22 cellular contexts compared by ENCODE assay signal in the genomic region with DNA sequence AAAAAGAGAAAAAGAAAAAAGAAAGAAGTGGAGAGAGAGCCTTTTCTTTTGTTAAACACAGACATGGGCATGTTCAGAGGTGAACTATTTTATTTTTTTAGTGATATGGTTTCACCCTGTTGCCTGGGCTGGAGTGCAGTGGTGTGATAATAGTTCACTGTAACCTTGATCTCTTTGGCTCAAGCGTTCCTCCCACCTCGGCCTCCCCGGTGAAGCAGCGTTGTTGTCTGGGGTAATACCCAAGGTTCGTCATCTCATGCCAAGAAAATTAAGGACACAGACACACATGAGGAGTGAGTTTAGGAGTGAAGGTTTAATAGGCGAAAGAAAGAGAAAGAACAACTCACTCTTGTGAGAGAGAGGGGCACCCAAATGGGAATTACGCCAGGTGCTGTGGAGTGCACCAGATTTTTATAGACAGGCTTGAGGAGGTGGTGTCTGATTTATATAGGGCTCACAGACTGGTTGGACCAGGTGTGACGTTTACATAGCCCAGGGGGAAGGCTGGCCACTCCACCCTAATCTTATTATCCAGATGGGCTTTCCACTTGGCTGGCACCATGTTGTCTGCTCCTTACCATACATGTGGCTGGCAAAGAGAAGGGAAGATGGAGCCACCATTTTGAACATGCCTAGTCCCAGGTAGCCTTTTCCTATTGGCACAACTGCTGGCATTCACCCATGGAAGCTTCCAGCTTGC. TPM values are rescaled to one million over a fixed set of nuclear protein-coding genes. Genes with fewer than 3 reads are reported as not detected.
A peak's percentile ranks its signal among the peaks of the same experiment; 100 is the strongest.
DNase-seq lines count a peak whose midpoint lies in the region; TF ChIP-seq lines count a peak whose summit lies in the region.
"Had no signal": no experiment of that assay in that cellular context is flagged by ENCODE, and none has a peak within 500 bp of the region (broad histone marks: within the 10 kb centered on the region; RNA-seq: fewer than 3 reads in every experiment).

No MANE protein-coding gene starts in this region.

- 51 to 70% methylated on average over 8 of the region's 8 CpGs for WGBS in testis, 2 donors

- H3K4me3 Mint-ChIP-seq in HFFc6: peak overlapping the region; percentile 20; the same call in 1 of the 2 replicates
- H3K4me3 Mint-ChIP-seq: endodermal cell; naive thymus-derived CD4-positive, alpha-beta T cell; T-helper 1 cell treated with Interleukin-12 subunit alpha and Interleukin-12 subunit beta and Interleukin-4 antibody, amounts not matched to agents 30 μg/mL and 1 μg/mL, for 36 hours had no signal

- intact Hi-C loops in testis (cut with DNase I; ENCODE audit: low total_unique reads): no loop called here

- no peak overlapping the region for H3K4me3 ChIP-seq in testis
- H3K4me3 ChIP-seq: coronary artery, gastrocnemius medialis, left ventricle myocardium inferior, smooth muscle cell had no signal

- H3K27ac ChIP-seq in testis: peak overlapping the region in 1 of 2 donors; percentile 59
- H3K27ac ChIP-seq: C4-2B, coronary artery, gastrocnemius medialis, HL-60, left ventricle myocardium inferior had no signal

- H3K4me1 Mint-ChIP-seq in HFFc6 (ENCODE audit: low read depth): peaks cover 95% of the 10 kb centered on the region

- peaks cover 15% of the 10 kb centered on the region for H3K4me1 ChIP-seq in testis

- TF ChIP-seq CTCF in HFFc6 (IDR thresholded peaks at IDR 0.05) (no peak), testis (IDR thresholded peaks at IDR 0.05) (no peak)

- peak overlapping the region; percentile 97 for H3K27ac Mint-ChIP-seq in HFFc6
- H3K27ac Mint-ChIP-seq: endodermal cell had no signal

- DNase-seq in NCI-H748 (lab: John Stamatoyannopoulos, UW; ENCODE audit: unreplicated experiment) (peak; percentile 40), NCI-H748 treated with DMSO at 0.1 percent for 48 hours (lab: John Stamatoyannopoulos, UW) (no peak), HFFc6 (no peak), NCI-H82 (lab: John Stamatoyannopoulos, UW) (peak; percentile 62), testis (peak; percentile 40), T1000 (lab: John Stamatoyannopoulos, UW) (no peak), glomerular visceral epithelial cell (ENCODE audit: extremely low spot score) (no peak)
- DNase-seq: activated CD4-positive, alpha-beta T cell treated with anti-CD3 and anti-CD28 coated beads for 48 hours; activated naive CD4-positive, alpha-beta T cell treated with anti-CD3 and anti-CD28 coated beads, Interleukin-2, amount 50 U/mL, for 16 hours; endodermal cell; gastrocnemius medialis; GF-D8; hypothalamus; left ventricle myocardium inferior; naive thymus-derived CD4-positive, alpha-beta T cell; NCI-H1048; stimulated activated CD4-positive, alpha-beta T cell treated with anti-CD3 and anti-CD28 coated beads, Interleukin-2, amount 100 ng/mL, for 24 hours had no signal

- no peaks in the 10 kb centered on the region for H3K36me3 ChIP-seq in testis (ENCODE audit: low read depth, missing control alignments)
- H3K36me3 ChIP-seq: gastrocnemius medialis, left ventricle myocardium inferior had no signal

- no peaks in the 10 kb centered on the region for H3K27me3 Mint-ChIP-seq in HFFc6 (ENCODE audit: insufficient read depth)
- H3K27me3 Mint-ChIP-seq: naive thymus-derived CD4-positive, alpha-beta T cell had no signal

- H3K9me3 ChIP-seq in testis: no peaks in the 10 kb centered on the region
- H3K9me3 ChIP-seq: gastrocnemius medialis, left ventricle myocardium inferior had no signal

- no peaks in the 10 kb centered on the region for H3K9me3 Mint-ChIP-seq in HFFc6
- H3K9me3 Mint-ChIP-seq: endodermal cell; naive thymus-derived CD4-positive, alpha-beta T cell; T-helper 1 cell treated with Interleukin-12 subunit alpha and Interleukin-12 subunit beta and Interleukin-4 antibody, amounts not matched to agents 30 μg/mL and 1 μg/mL, for 36 hours had no signal

- H3K27me3 ChIP-seq in testis: no peaks in the 10 kb centered on the region
- H3K27me3 ChIP-seq: gastrocnemius medialis had no signal

- peaks cover 35% of the 10 kb centered on the region for H3K36me3 Mint-ChIP-seq in HFFc6 (ENCODE audit: low read depth)

- TF ChIP-seq POLR2A in testis (IDR thresholded peaks at IDR 0.05): no peak

RNA-seq across cellular contexts. Expression of a gene that starts 42.3 kb away (rescaled TPM):
- 10 to 100 TPM; 46.1 to 54.5 (median 51.3) TPM for total RNA-seq in HFFc6 (2021; fragmentation: NEBNext Ultra II Directional; extraction: Animal tissue kit (Norgen Biotek cat#: 25700))
- total RNA-seq in testis: 10 to 100 TPM; 48.1 to 78.9 TPM
- polyA plus RNA-seq in testis (ENCODE audit: insufficient read depth, low read depth, low replicate concordance): 48.9 TPM

Comparison
In these comparisons a context has a peak if more than half of its experiments do, and no peak if none do; other contexts are left out.
1. DNase-seq: peak in NCI-H748 (single experiment), NCI-H82 (single experiment) and testis (single experiment); none in NCI-H748 treated with DMSO at 0.1 percent for 48 hours (single experiment), HFFc6 (single experiment), T1000 (single experiment) and glomerular visceral epithelial cell (single experiment).